8 cellular contexts compared by ENCODE assay signal in the genomic region with DNA sequence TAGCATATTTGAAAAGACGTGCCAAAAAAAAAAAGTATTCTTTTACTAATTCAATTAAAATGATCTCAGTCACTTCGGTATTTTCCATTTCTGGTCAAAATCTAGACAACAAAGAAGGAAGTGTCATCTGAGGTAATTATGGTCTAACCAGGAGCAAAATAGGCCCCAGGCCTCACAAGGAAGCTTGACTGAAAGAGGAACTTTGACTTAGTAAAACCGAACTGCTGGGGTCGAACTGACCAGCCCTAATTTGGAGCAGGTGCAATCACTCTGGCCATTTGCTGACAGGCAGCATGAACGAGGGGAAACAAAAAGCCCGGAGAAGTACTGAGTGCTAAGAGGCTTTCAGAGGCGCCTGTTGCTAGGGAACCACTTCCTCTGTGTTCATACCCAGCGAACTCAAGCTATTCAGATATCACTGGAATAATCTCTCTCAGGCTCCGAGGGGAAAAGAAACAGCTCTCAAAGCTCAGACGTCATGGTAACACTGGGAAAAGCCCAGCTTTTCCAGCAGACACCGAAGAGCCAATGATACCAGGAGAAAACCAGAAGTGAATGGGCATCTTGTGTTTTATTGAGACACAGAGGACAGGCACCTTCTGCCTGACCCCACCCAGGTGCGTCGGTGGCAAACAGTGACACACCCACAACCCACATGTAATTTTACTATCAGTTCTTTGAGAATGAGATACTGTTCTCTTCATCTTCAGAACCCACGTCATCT.
DNase-seq lines count a peak whose midpoint lies in the region; ATAC-seq, FAIRE-seq and TF ChIP-seq lines count a peak whose summit lies in the region.

No MANE protein-coding gene starts in this region.

- H3K27ac Mint-ChIP-seq in activated T-helper 2 cell treated with anti-CD3 and anti-CD28 coated beads, Interferon-gamma antibody, Interleukin-2, Interleukin-4, amounts not matched to agents 10 μg/mL and 5 μg/mL and 100 μg/mL, durations not matched to agents 14 hours and 24 hours and 36 hours: peak overlapping the region; percentile 96

- intact Hi-C loops in activated T-helper 2 cell treated with anti-CD3 and anti-CD28 coated beads, Interferon-gamma antibody, Interleukin-2, Interleukin-4, amounts not matched to agents 10 μg/mL and 5 μg/mL and 100 μg/mL, durations not matched to agents 14 hours and 24 hours and 36 hours (cut with micrococcal nuclease): loop anchor here (1.0 to 5.0 kb wide), 7 partner anchors 11 to 258 kb away; a partner anchor contains a TSS

- H3K4me3 ChIP-seq in BE2C (ENCODE audit: low read depth, low read length) (peak overlapping the region; percentile 15), OCI-LY3 (ENCODE audit: low read length) (peak overlapping the region; percentile 72), gastroesophageal sphincter (no peak overlapping the region)

- peak; percentile 94 for ATAC-seq in HG03432 (IDR thresholded peaks at IDR 0.05; ENCODE audit: unreplicated experiment)
- ATAC-seq in gastroesophageal sphincter: peak; percentile 88
- ATAC-seq in omental fat pad (ENCODE audit: low FRiP score): peak; percentile 55

- peaks cover 33% of the 10 kb centered on the region for H3K4me1 ChIP-seq in BE2C
- peaks cover 62% of the 10 kb centered on the region for H3K4me1 ChIP-seq in OCI-LY3 (ENCODE audit: low read length)
- peaks cover 0 to 23% (median 4%) of the 10 kb centered on the region in 3 donors for H3K4me1 ChIP-seq in gastroesophageal sphincter

- no peaks in the 10 kb centered on the region for H3K9me3 Mint-ChIP-seq in activated T-helper 2 cell treated with anti-CD3 and anti-CD28 coated beads, Interferon-gamma antibody, Interleukin-2, Interleukin-4, amounts not matched to agents 10 μg/mL and 5 μg/mL and 100 μg/mL, durations not matched to agents 14 hours and 24 hours and 36 hours

- H3K27ac ChIP-seq in OCI-LY3 (ENCODE audit: low read length) (peak overlapping the region; percentile 88), gastroesophageal sphincter (peak overlapping the region; percentile 64 to 73 (median 70)), substantia nigra (ENCODE audit: low read depth, low read length, poor library complexity, severe bottlenecking) (peak overlapping the region; percentile 48)

- H3K79me2 ChIP-seq in OCI-LY3 (ENCODE audit: low read length): no peaks in the 10 kb centered on the region

- peak; percentile 99 for FAIRE-seq in GM19239 (lab: Jason Lieb, UNC)

- no peaks in the 10 kb centered on the region for H4K20me1 ChIP-seq in OCI-LY3 (ENCODE audit: insufficient read depth, low read length)

- no peak for TF ChIP-seq CTCF in BE2C (IDR thresholded peaks at IDR 0.05; ENCODE audit: low read depth, low read length)
- TF ChIP-seq CTCF in OCI-LY3 (IDR thresholded peaks at IDR 0.05; ENCODE audit: low read depth, low read length): no peak
- TF ChIP-seq CTCF in gastroesophageal sphincter (IDR thresholded peaks at IDR 0.05): no peak
- TF ChIP-seq CTCF in omental fat pad (IDR thresholded peaks at IDR 0.05): no peak

- H3K4me3 Mint-ChIP-seq in activated T-helper 2 cell treated with anti-CD3 and anti-CD28 coated beads, Interferon-gamma antibody, Interleukin-2, Interleukin-4, amounts not matched to agents 10 μg/mL and 5 μg/mL and 100 μg/mL, durations not matched to agents 14 hours and 24 hours and 36 hours (ENCODE audit: low read depth): peak overlapping the region; percentile 63

- H3K36me3 Mint-ChIP-seq in activated T-helper 2 cell treated with anti-CD3 and anti-CD28 coated beads, Interferon-gamma antibody, Interleukin-2, Interleukin-4, amounts not matched to agents 10 μg/mL and 5 μg/mL and 100 μg/mL, durations not matched to agents 14 hours and 24 hours and 36 hours (ENCODE audit: low read depth): no peaks in the 10 kb centered on the region

- no peak for TF ChIP-seq POLR2A in gastroesophageal sphincter (IDR thresholded peaks at IDR 0.05)

- WGBS in gastroesophageal sphincter (ENCODE audit: low coverage in 1 of 2), 2 donors: 2 to 29% methylated on average over 9 to 12 of the region's 14 CpGs

- no peak for TF ChIP-seq EP300 in gastroesophageal sphincter (IDR thresholded peaks at IDR 0.05)

- peak overlapping the region; percentile 92 for H3K4me2 ChIP-seq in OCI-LY3 (ENCODE audit: low read length)

- H3K9me3 ChIP-seq in BE2C: no peaks in the 10 kb centered on the region
- H3K9me3 ChIP-seq in OCI-LY3 (ENCODE audit: insufficient read depth, low read length): no peaks in the 10 kb centered on the region
- no peaks in the 10 kb centered on the region for H3K9me3 ChIP-seq in gastroesophageal sphincter

- H3K27me3 Mint-ChIP-seq in activated T-helper 2 cell treated with anti-CD3 and anti-CD28 coated beads, Interferon-gamma antibody, Interleukin-2, Interleukin-4, amounts not matched to agents 10 μg/mL and 5 μg/mL and 100 μg/mL, durations not matched to agents 14 hours and 24 hours and 36 hours (ENCODE audit: low read depth): no peaks in the 10 kb centered on the region

- no peaks in the 10 kb centered on the region for H3K36me3 ChIP-seq in BE2C
- H3K36me3 ChIP-seq in OCI-LY3 (replicated peaks; ENCODE audit: low read depth, low read length): no peaks in the 10 kb centered on the region
- no peaks in the 10 kb centered on the region for H3K36me3 ChIP-seq in gastroesophageal sphincter

- H3K27me3 ChIP-seq in BE2C: no peaks in the 10 kb centered on the region
- no peaks in the 10 kb centered on the region for H3K27me3 ChIP-seq in OCI-LY3 (ENCODE audit: low read depth, low read length)
- no peaks in the 10 kb centered on the region for H3K27me3 ChIP-seq in gastroesophageal sphincter

- H3K4me1 Mint-ChIP-seq in activated T-helper 2 cell treated with anti-CD3 and anti-CD28 coated beads, Interferon-gamma antibody, Interleukin-2, Interleukin-4, amounts not matched to agents 10 μg/mL and 5 μg/mL and 100 μg/mL, durations not matched to agents 14 hours and 24 hours and 36 hours (ENCODE audit: low read depth): peaks cover 68% of the 10 kb centered on the region

- peak overlapping the region; percentile 66 for H3K9ac ChIP-seq in OCI-LY3 (ENCODE audit: low read length)

- no peak overlapping the region for H2AFZ ChIP-seq in OCI-LY3 (ENCODE audit: low read depth, low read length)

- peak; percentile 74 for DNase-seq in BE2C
- peak; percentile 54 for DNase-seq in GM19239 (ENCODE audit: insufficient read length, low spot score)
- DNase-seq in activated T-helper 2 cell treated with anti-CD3 and anti-CD28 coated beads, Interferon-gamma antibody, Interleukin-2, Interleukin-4, amounts not matched to agents 10 μg/mL and 5 μg/mL and 100 μg/mL, durations not matched to agents 14 hours and 24 hours and 36 hours (ENCODE audit: low spot score): peak; percentile 73
- DNase-seq in omental fat pad (ENCODE audit: low spot score): no peak
- DNase-seq in substantia nigra (lab: John Stamatoyannopoulos, UW): peak in 41 of 49 donors; percentile 6 to 70 (median 38)

Comparison
In these comparisons a context has a peak if more than half of its experiments do, and no peak if none do; other contexts are left out.
1. H3K4me3 ChIP-seq: peak in BE2C (single experiment) and OCI-LY3 (single experiment); none in gastroesophageal sphincter (0 of 2).
2. Peak in every context shown above with its lines, with median percentiles within 50 percentile points of each other: ATAC-seq and H3K27ac ChIP-seq.